Comparison of ENCODE assay signal across 19 cellular contexts in genomic region chr7:157584420-157584819, GRCh38.
"Had no signal": no experiment of that assay in that cellular context is flagged by ENCODE, and none has a peak within 500 bp of the region (broad histone marks: within the 10 kb centered on the region; RNA-seq: fewer than 3 reads in every experiment).

No MANE protein-coding gene starts in this region.

- H3K27ac ChIP-seq: ascending aorta, breast epithelium, esophagus squamous epithelium, hepatocyte, lower lobe of right lung, SK-N-MC, suprapubic skin had no signal

- H3K4me3 ChIP-seq: ascending aorta, breast epithelium, esophagus squamous epithelium, hepatocyte, lower lobe of right lung, SK-N-MC had no signal

- H3K36me3 Mint-ChIP-seq: natural killer cell treated with Interleukin-12 subunit alpha and Interleukin-12 subunit beta and Interleukin-15 and Interleukin-18, amount 100 ng/mL, for 72 hours; type B pancreatic cell had no signal

- DNase-seq: activated CD4-positive, alpha-beta T cell treated with anti-CD3 and anti-CD28 coated beads, Interleukin-2, amount 50 U/mL, for 4 hours; activated naive CD4-positive, alpha-beta T cell treated with Interleukin-2 at 50 U/mL for 16 hours; activated T-cell treated with anti-CD3 and anti-CD28 coated beads, Interleukin-2, amount 50 U/mL, for 24 hours; dermis blood vessel endothelial cell; effector memory CD4-positive, alpha-beta T cell; esophagus squamous epithelium; left colon; lower lobe of right lung; SHP77; stimulated activated naive CD8-positive, alpha-beta T cell treated with anti-CD3 and anti-CD28 coated beads, Interleukin-15, Interleukin-2, amounts not matched to agents 100 U/mL and 50 U/mL, for 24 hours had no signal

- H3K79me2 ChIP-seq: hepatocyte had no signal

- H3K4me2 ChIP-seq: hepatocyte had no signal

- H3K9me3 Mint-ChIP-seq: activated T-cell treated with anti-CD3 and anti-CD28 coated beads, Interleukin-2, amount 50 U/mL, for 24 hours; activated T-helper 2 cell treated with anti-CD3 and anti-CD28 coated beads, Interferon-gamma antibody, Interleukin-2, Interleukin-4, amounts not matched to agents 10 μg/mL and 5 μg/mL and 100 μg/mL, durations not matched to agents 14 hours and 24 hours and 36 hours; natural killer cell treated with Interleukin-12 subunit alpha and Interleukin-12 subunit beta and Interleukin-15 and Interleukin-18, amount 100 ng/mL, for 72 hours; type B pancreatic cell had no signal

- H3K4me1 ChIP-seq: ascending aorta, breast epithelium, esophagus squamous epithelium, lower lobe of right lung, suprapubic skin had no signal

- H3K27me3 ChIP-seq: ascending aorta had no signal

- H2AFZ ChIP-seq: hepatocyte had no signal

- H3K9me3 ChIP-seq: ascending aorta, breast epithelium, esophagus squamous epithelium, suprapubic skin had no signal

- H3K36me3 ChIP-seq: ascending aorta, breast epithelium, esophagus squamous epithelium, lower lobe of right lung, suprapubic skin had no signal

- H3K4me3 Mint-ChIP-seq: activated T-cell treated with anti-CD3 and anti-CD28 coated beads, Interleukin-2, amount 50 U/mL, for 24 hours; natural killer cell treated with Interleukin-12 subunit alpha and Interleukin-12 subunit beta and Interleukin-15 and Interleukin-18, amount 100 ng/mL, for 72 hours; type B pancreatic cell had no signal

- FAIRE-seq: islet of Langerhans had no signal

- H3K27ac Mint-ChIP-seq: activated T-cell treated with anti-CD3 and anti-CD28 coated beads, Interleukin-2, amount 50 U/mL, for 24 hours; activated T-helper 2 cell treated with anti-CD3 and anti-CD28 coated beads, Interferon-gamma antibody, Interleukin-2, Interleukin-4, amounts not matched to agents 10 μg/mL and 5 μg/mL and 100 μg/mL, durations not matched to agents 14 hours and 24 hours and 36 hours; natural killer cell treated with Interleukin-12 subunit alpha and Interleukin-12 subunit beta and Interleukin-15 and Interleukin-18, amount 100 ng/mL, for 72 hours; type B pancreatic cell had no signal

- ATAC-seq: left colon; lower lobe of right lung; natural killer cell treated with Interleukin-12 subunit alpha and Interleukin-12 subunit beta and Interleukin-15 and Interleukin-18, amount 100 ng/mL, for 72 hours; stimulated activated naive CD8-positive, alpha-beta T cell treated with anti-CD3 and anti-CD28 coated beads, Interleukin-15, Interleukin-2, amounts not matched to agents 100 U/mL and 50 U/mL, for 24 hours had no signal
